Comparison of ENCODE assay signal across 8 cellular contexts in genomic region chrX:40082447-40083119, GRCh38. TPM values are rescaled to one million over a fixed set of nuclear protein-coding genes. Genes with fewer than 3 reads are reported as not detected.
DNase-seq lines count a peak whose midpoint lies in the region; ATAC-seq and TF ChIP-seq lines count a peak whose summit lies in the region.

No MANE protein-coding gene starts in this region.

- H3K36me3 Mint-ChIP-seq in activated CD8-positive, alpha-beta T cell treated with anti-CD3 and anti-CD28 coated beads for 36 hours (ENCODE audit: low read depth) = peaks cover 5% of the 10 kb centered on the region
- H3K36me3 Mint-ChIP-seq in activated CD8-positive, alpha-beta T cell treated with anti-CD3 and anti-CD28 coated beads, Interleukin-2, amount 10 ng/mL, durations not matched to agents 7 days and 5 days (ENCODE audit: low read depth) = peaks cover 12% of the 10 kb centered on the region
- peaks cover 36% of the 10 kb centered on the region for H3K36me3 Mint-ChIP-seq in activated T-helper 2 cell treated with anti-CD3 and anti-CD28 coated beads, Interferon-gamma antibody, Interleukin-2, Interleukin-4, amounts not matched to agents 10 μg/mL and 5 μg/mL and 100 μg/mL, durations not matched to agents 14 hours and 24 hours and 36 hours (ENCODE audit: low read depth)
- no peaks in the 10 kb centered on the region for H3K36me3 Mint-ChIP-seq in memory B cell

- no peaks in the 10 kb centered on the region for H3K27me3 ChIP-seq in thoracic aorta (replicated peaks; ENCODE audit: insufficient read depth)

- H3K4me3 ChIP-seq in thoracic aorta = peak overlapping the region; percentile 71

- H3K36me3 ChIP-seq in thoracic aorta = no peaks in the 10 kb centered on the region

- peak overlapping the region in 1 of 2 donors; percentile 26 for H3K27ac ChIP-seq in thoracic aorta

- DNase-seq in activated CD8-positive, alpha-beta T cell treated with anti-CD3 and anti-CD28 coated beads for 36 hours = peak; percentile 40
- DNase-seq in activated CD8-positive, alpha-beta T cell treated with anti-CD3 and anti-CD28 coated beads, Interleukin-2, amount 10 ng/mL, durations not matched to agents 7 days and 5 days = no peak
- DNase-seq in activated T-helper 2 cell treated with anti-CD3 and anti-CD28 coated beads, Interferon-gamma antibody, Interleukin-2, Interleukin-4, amounts not matched to agents 10 μg/mL and 5 μg/mL and 100 μg/mL, durations not matched to agents 14 hours and 24 hours and 36 hours (ENCODE audit: low spot score) = no peak
- no peak for DNase-seq in memory B cell (ENCODE audit: low spot score in 2 of 2)
- no peak for DNase-seq in thoracic aorta (ENCODE audit: low spot score)
- DNase-seq in omental fat pad (ENCODE audit: low spot score) = no peak

- H3K4me1 Mint-ChIP-seq in activated CD8-positive, alpha-beta T cell treated with anti-CD3 and anti-CD28 coated beads for 36 hours (ENCODE audit: low read depth) = peaks cover 71% of the 10 kb centered on the region
- peaks cover 56% of the 10 kb centered on the region for H3K4me1 Mint-ChIP-seq in activated CD8-positive, alpha-beta T cell treated with anti-CD3 and anti-CD28 coated beads, Interleukin-2, amount 10 ng/mL, durations not matched to agents 7 days and 5 days (ENCODE audit: low read depth)
- H3K4me1 Mint-ChIP-seq in activated T-helper 2 cell treated with anti-CD3 and anti-CD28 coated beads, Interferon-gamma antibody, Interleukin-2, Interleukin-4, amounts not matched to agents 10 μg/mL and 5 μg/mL and 100 μg/mL, durations not matched to agents 14 hours and 24 hours and 36 hours (ENCODE audit: low read depth) = peaks cover 45% of the 10 kb centered on the region
- peaks cover 22% of the 10 kb centered on the region for H3K4me1 Mint-ChIP-seq in memory B cell

- ATAC-seq in activated CD8-positive, alpha-beta T cell treated with anti-CD3 and anti-CD28 coated beads for 36 hours = peak; percentile 41
- no peak for ATAC-seq in activated CD8-positive, alpha-beta T cell treated with anti-CD3 and anti-CD28 coated beads, Interleukin-2, amount 10 ng/mL, durations not matched to agents 7 days and 5 days
- ATAC-seq in memory B cell (ENCODE audit: low read depth) (peak; percentile 20), thoracic aorta (ENCODE audit: insufficient number of reproducible peaks, low FRiP score, low read depth) (no peak), GM18873 (IDR thresholded peaks at IDR 0.05; ENCODE audit: low FRiP score, unreplicated experiment) (no peak), GM19397 (IDR thresholded peaks at IDR 0.05; ENCODE audit: unreplicated experiment) (no peak), omental fat pad (ENCODE audit: low FRiP score) (no peak)

- CTCF ChIA-PET in activated CD8-positive, alpha-beta T cell treated with anti-CD3 and anti-CD28 coated beads for 36 hours (lab: Charles Lee) = interaction anchor here (1.1 kb wide), 1 partner anchor 86 kb away, joined by 3 read pairs; no protein-coding TSS in a partner anchor
- CTCF ChIA-PET in activated CD8-positive, alpha-beta T cell treated with anti-CD3 and anti-CD28 coated beads, Interleukin-2, amount 10 ng/mL, durations not matched to agents 7 days and 5 days (lab: Charles Lee) = no interaction called here

- H3K9me3 Mint-ChIP-seq in activated CD8-positive, alpha-beta T cell treated with anti-CD3 and anti-CD28 coated beads for 36 hours = no peaks in the 10 kb centered on the region
- no peaks in the 10 kb centered on the region for H3K9me3 Mint-ChIP-seq in activated CD8-positive, alpha-beta T cell treated with anti-CD3 and anti-CD28 coated beads, Interleukin-2, amount 10 ng/mL, durations not matched to agents 7 days and 5 days (ENCODE audit: insufficient read depth)
- H3K9me3 Mint-ChIP-seq in activated T-helper 2 cell treated with anti-CD3 and anti-CD28 coated beads, Interferon-gamma antibody, Interleukin-2, Interleukin-4, amounts not matched to agents 10 μg/mL and 5 μg/mL and 100 μg/mL, durations not matched to agents 14 hours and 24 hours and 36 hours = no peaks in the 10 kb centered on the region
- no peaks in the 10 kb centered on the region for H3K9me3 Mint-ChIP-seq in memory B cell

- POLR2A ChIA-PET in activated CD8-positive, alpha-beta T cell treated with anti-CD3 and anti-CD28 coated beads for 36 hours (lab: Charles Lee) = interaction anchor here (0.9 to 1.0 kb wide), 2 partner anchors 9 to 22 kb away, joined by 3 read pairs; no protein-coding TSS in a partner anchor
- POLR2A ChIA-PET in activated CD8-positive, alpha-beta T cell treated with anti-CD3 and anti-CD28 coated beads, Interleukin-2, amount 10 ng/mL, durations not matched to agents 7 days and 5 days (lab: Charles Lee) = interaction anchor here (0.5 kb wide), 1 partner anchor 12 kb away, joined by 3 read pairs; no protein-coding TSS in a partner anchor

- peaks cover 13 to 42% of the 10 kb centered on the region in 2 donors for H3K4me1 ChIP-seq in thoracic aorta (ENCODE audit: control insufficient read depth in 1 of 2, low read depth in 2 of 2)

- H3K27ac Mint-ChIP-seq in activated CD8-positive, alpha-beta T cell treated with anti-CD3 and anti-CD28 coated beads for 36 hours = no peak overlapping the region
- no peak overlapping the region for H3K27ac Mint-ChIP-seq in activated CD8-positive, alpha-beta T cell treated with anti-CD3 and anti-CD28 coated beads, Interleukin-2, amount 10 ng/mL, durations not matched to agents 7 days and 5 days
- no peak overlapping the region for H3K27ac Mint-ChIP-seq in activated T-helper 2 cell treated with anti-CD3 and anti-CD28 coated beads, Interferon-gamma antibody, Interleukin-2, Interleukin-4, amounts not matched to agents 10 μg/mL and 5 μg/mL and 100 μg/mL, durations not matched to agents 14 hours and 24 hours and 36 hours
- no peak overlapping the region for H3K27ac Mint-ChIP-seq in memory B cell

- intact Hi-C loops in activated CD8-positive, alpha-beta T cell treated with anti-CD3 and anti-CD28 coated beads for 36 hours (cut with micrococcal nuclease) = no loop called here
- intact Hi-C loops in activated T-helper 2 cell treated with anti-CD3 and anti-CD28 coated beads, Interferon-gamma antibody, Interleukin-2, Interleukin-4, amounts not matched to agents 10 μg/mL and 5 μg/mL and 100 μg/mL, durations not matched to agents 14 hours and 24 hours and 36 hours (cut with micrococcal nuclease) = no loop called here

- no peaks in the 10 kb centered on the region for H3K9me3 ChIP-seq in thoracic aorta

- no peak for TF ChIP-seq CTCF in activated CD8-positive, alpha-beta T cell treated with anti-CD3 and anti-CD28 coated beads for 36 hours (IDR thresholded peaks at IDR 0.05)
- TF ChIP-seq CTCF in thoracic aorta (IDR thresholded peaks at IDR 0.05) (no peak), omental fat pad (IDR thresholded peaks at IDR 0.05) (no peak)

- no peaks in the 10 kb centered on the region for H3K27me3 Mint-ChIP-seq in activated CD8-positive, alpha-beta T cell treated with anti-CD3 and anti-CD28 coated beads for 36 hours
- no peaks in the 10 kb centered on the region for H3K27me3 Mint-ChIP-seq in activated CD8-positive, alpha-beta T cell treated with anti-CD3 and anti-CD28 coated beads, Interleukin-2, amount 10 ng/mL, durations not matched to agents 7 days and 5 days (ENCODE audit: low read depth)
- no peaks in the 10 kb centered on the region for H3K27me3 Mint-ChIP-seq in activated T-helper 2 cell treated with anti-CD3 and anti-CD28 coated beads, Interferon-gamma antibody, Interleukin-2, Interleukin-4, amounts not matched to agents 10 μg/mL and 5 μg/mL and 100 μg/mL, durations not matched to agents 14 hours and 24 hours and 36 hours (ENCODE audit: low read depth)
- no peaks in the 10 kb centered on the region for H3K27me3 Mint-ChIP-seq in memory B cell

- H3K4me3 Mint-ChIP-seq in activated CD8-positive, alpha-beta T cell treated with anti-CD3 and anti-CD28 coated beads for 36 hours = peak overlapping the region; percentile 49
- no peak overlapping the region for H3K4me3 Mint-ChIP-seq in activated CD8-positive, alpha-beta T cell treated with anti-CD3 and anti-CD28 coated beads, Interleukin-2, amount 10 ng/mL, durations not matched to agents 7 days and 5 days
- peak overlapping the region; percentile 26 for H3K4me3 Mint-ChIP-seq in activated T-helper 2 cell treated with anti-CD3 and anti-CD28 coated beads, Interferon-gamma antibody, Interleukin-2, Interleukin-4, amounts not matched to agents 10 μg/mL and 5 μg/mL and 100 μg/mL, durations not matched to agents 14 hours and 24 hours and 36 hours (ENCODE audit: low read depth)
- H3K4me3 Mint-ChIP-seq in memory B cell = peak overlapping the region; percentile 62

RNA-seq across cellular contexts. Expression of gene BCOR, which starts 15.2 kb away (rescaled TPM):
- total RNA-seq in activated CD8-positive, alpha-beta T cell treated with anti-CD3 and anti-CD28 coated beads for 36 hours = 10 to 100 TPM; 38.3 to 39.6 TPM
- 10 to 100 TPM; 41.5 to 45.5 TPM for total RNA-seq in activated CD8-positive, alpha-beta T cell treated with anti-CD3 and anti-CD28 coated beads, Interleukin-2, amount 10 ng/mL, durations not matched to agents 7 days and 5 days
- 74.6 and 82.2 TPM in 2 replicates for total RNA-seq in activated T-helper 2 cell treated with anti-CD3 and anti-CD28 coated beads, Interferon-gamma antibody, Interleukin-2, Interleukin-4, amounts not matched to agents 10 μg/mL and 5 μg/mL and 100 μg/mL, durations not matched to agents 14 hours and 24 hours and 36 hours
- total RNA-seq in thoracic aorta (10 to 100 TPM; 28.6 to 30.7 TPM), omental fat pad (10 to 100 TPM; 12.8 to 28.8 (median 18.6) TPM)

Comparison
In these comparisons a context has a peak if more than half of its experiments do, and no peak if none do; other contexts are left out.
1. ATAC-seq: peak in activated CD8-positive, alpha-beta T cell treated with anti-CD3 and anti-CD28 coated beads for 36 hours (single experiment) and memory B cell (single experiment); none in activated CD8-positive, alpha-beta T cell treated with anti-CD3 and anti-CD28 coated beads, Interleukin-2, amount 10 ng/mL, durations not matched to agents 7 days and 5 days (single experiment), thoracic aorta (single experiment), GM18873 (single experiment), GM19397 (single experiment) and omental fat pad (single experiment).